In the genomic region with DNA sequence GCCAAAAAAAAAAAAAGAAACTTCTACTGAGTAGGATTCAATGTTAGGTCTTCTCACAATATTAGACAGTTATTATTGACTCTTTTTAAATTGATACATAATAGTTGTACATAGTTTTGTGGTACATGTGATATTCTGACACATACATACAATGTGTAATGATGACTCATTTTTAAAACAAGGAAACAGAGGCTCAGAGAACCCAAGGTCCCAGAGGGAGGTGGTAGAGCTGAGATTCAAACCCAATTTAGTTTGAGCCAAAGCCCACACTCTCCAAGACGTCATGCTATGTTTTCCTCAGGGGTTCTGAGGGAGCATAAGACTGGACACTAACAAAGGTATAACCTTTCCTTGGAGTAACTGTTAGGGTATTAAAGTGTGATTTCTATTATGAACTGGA, we compare ENCODE assay signal across 12 cellular contexts. TPM values are rescaled to one million over a fixed set of nuclear protein-coding genes. Genes with fewer than 3 reads are reported as not detected.
DNase-seq lines count a peak whose midpoint lies in the region; ATAC-seq and TF ChIP-seq lines count a peak whose summit lies in the region.
"Had no signal": no experiment of that assay in that cellular context is flagged by ENCODE, and none has a peak within 500 bp of the region (broad histone marks: within the 10 kb centered on the region; RNA-seq: fewer than 3 reads in every experiment).

No MANE protein-coding gene starts in this region.

- no peak for TF ChIP-seq EP300 in tibial nerve (IDR thresholded peaks at IDR 0.05)

- no peaks in the 10 kb centered on the region for H4K20me1 ChIP-seq in PC-3 (ENCODE audit: low read length)

- CTCF ChIA-PET in PC-3 (lab: Charles Lee), result no interaction called here

- peaks cover 4% of the 10 kb centered on the region for H3F3A ChIP-seq in PC-3 (ENCODE audit: low read length, unreplicated experiment)

- peak; percentile 19; the same call in 1 of the 2 replicates for ATAC-seq in PC-3

- H3K27ac ChIP-seq in PC-3 (ENCODE audit: low read length) (peak overlapping the region; percentile 67), spleen (no peak overlapping the region), tibial nerve (no peak overlapping the region)
- H3K27ac ChIP-seq: VCaP had no signal

- POLR2A ChIA-PET in PC-3 (lab: Charles Lee; ENCODE audit: unreplicated experiment), result no interaction called here

- H3K9ac ChIP-seq in PC-3 (ENCODE audit: low read length), result peak overlapping the region; percentile 5; the same call in 1 of the 2 replicates

- BruUV-seq in PC-3 (replicated peaks; lab: Mats Ljungman, UMichigan), result no TSS peak

- peaks cover 53% of the 10 kb centered on the region for H3K4me1 ChIP-seq in PC-3 (ENCODE audit: insufficient read depth, low read length)
- H3K4me1 ChIP-seq in spleen, result peaks cover 0 to 25% (median 12%) of the 10 kb centered on the region in 6 donors
- H3K4me1 ChIP-seq in tibial nerve, result peaks cover 0 to 8% (median 0%) of the 10 kb centered on the region in 4 donors

- peak overlapping the region; percentile 35; the same call in 1 of the 2 replicates for H3K4me2 ChIP-seq in PC-3 (ENCODE audit: low read length)

- TF ChIP-seq POLR2A in spleen (IDR thresholded peaks at IDR 0.05), result no peak
- TF ChIP-seq POLR2A in tibial nerve (IDR thresholded peaks at IDR 0.05), result no peak

- H3K9me3 ChIP-seq in PC-3 (ENCODE audit: low read length), result no peaks in the 10 kb centered on the region
- no peaks in the 10 kb centered on the region for H3K9me3 ChIP-seq in spleen
- no peaks in the 10 kb centered on the region for H3K9me3 ChIP-seq in tibial nerve

- H3K36me3 ChIP-seq in PC-3 (ENCODE audit: low read depth, low read length) (peaks cover 22% of the 10 kb centered on the region), spleen (peaks cover 0 to 6% (median 0%) of the 10 kb centered on the region in 6 donors), tibial nerve (no peaks in the 10 kb centered on the region)

- no peaks in the 10 kb centered on the region for H3K79me2 ChIP-seq in PC-3 (ENCODE audit: low read length)

- no peaks in the 10 kb centered on the region for H3K9me2 ChIP-seq in PC-3 (replicated peaks; ENCODE audit: low read length)

- 66 to 77% (median 70%) methylated on average over 1 of the region's 1 CpG for WGBS in spleen, 5 donors
- WGBS in tibial nerve, 2 donors, result 24 to 35% methylated on average over 1 of the region's 1 CpG

- no peak for TF ChIP-seq CTCF in PC-3 (conservative IDR thresholded peaks at IDR 0.05; ENCODE audit: low read depth, low read length)
- TF ChIP-seq CTCF in epithelial cell of esophagus (IDR thresholded peaks at IDR 0.05; ENCODE audit: insufficient read depth, low read depth, low read length, missing control alignments), result no peak
- TF ChIP-seq CTCF in spleen (IDR thresholded peaks at IDR 0.05 in 8 of 11, conservative IDR thresholded peaks at IDR 0.05 in 3 of 11), result no peak
- no peak for TF ChIP-seq CTCF in tibial nerve (IDR thresholded peaks at IDR 0.05)

- H3K4me3 ChIP-seq in PC-3 (ENCODE audit: low read length) (no peak overlapping the region), epithelial cell of esophagus (ENCODE audit: low read length) (no peak overlapping the region), spleen (no peak overlapping the region), tibial nerve (no peak overlapping the region)

- H2AFZ ChIP-seq in PC-3 (ENCODE audit: low read length), result no peak overlapping the region

- DNase-seq in DMS53 (lab: John Stamatoyannopoulos, UW) (peak; percentile 11), DMS53 treated with DMSO at 0.1 percent for 48 hours (lab: John Stamatoyannopoulos, UW; ENCODE audit: unreplicated experiment) (no peak), PC-3 (peak; percentile 49), epithelial cell of esophagus (ENCODE audit: low read depth) (peak; percentile 65), smooth muscle cell of the brain vasculature (ENCODE audit: low read depth, low spot score) (peak; percentile 65), spleen (no peak), tibial nerve (ENCODE audit: low spot score in 2 of 2) (no peak), medulla oblongata (ENCODE audit: extremely low spot score) (no peak)
- DNase-seq: activated T-cell treated with anti-CD3 and anti-CD28 coated beads, Interleukin-2, amount 50 U/mL, for 4 hours; NCI-H1417; SHP77 had no signal

- H3K27me3 ChIP-seq in PC-3 (ENCODE audit: low read length) (no peaks in the 10 kb centered on the region), spleen (replicated peaks in 1 of 7) (no peaks in the 10 kb centered on the region), tibial nerve (no peaks in the 10 kb centered on the region)

- intact Hi-C loops in PC-3 (cut with micrococcal nuclease) (loop anchor here (5.0 kb wide), 1 partner anchor 402 kb away; no protein-coding TSS in a partner anchor), spleen (cut with DNase I; ENCODE audit: low total_unique reads) (loop anchor here (5.0 kb wide), 1 partner anchor 477 kb away; no protein-coding TSS in a partner anchor)

RNA-seq across cellular contexts. Expression of gene MYO5C, which starts 40.6 kb away (rescaled TPM):
- 16.7 and 17.7 TPM in 2 replicates for total RNA-seq in PC-3 (2014; rRNA removed)
- 10 to 100 TPM in 6 of 7 donors, 1 to 10 TPM in 1; 6.2 to 23.4 (median 16.2) TPM for total RNA-seq in spleen
- 1 to 10 TPM in 2 of 3 donors, under 1 TPM in 1; 0.53 to 2.2 (median 2.2) TPM for polyA plus RNA-seq in spleen
- 10 to 100 TPM in 3 of 4 donors, 1 to 10 TPM in 1; 9.8 to 39.3 (median 12.6) TPM for total RNA-seq in tibial nerve

Comparison
In these comparisons a context has a peak if more than half of its experiments do, and no peak if none do; other contexts are left out.
1. DNase-seq: peak in DMS53 (single experiment), PC-3 (single experiment), epithelial cell of esophagus (single experiment) and smooth muscle cell of the brain vasculature (single experiment); none in DMS53 treated with DMSO at 0.1 percent for 48 hours (single experiment), spleen (single experiment), tibial nerve (0 of 2) and medulla oblongata (single experiment).